22 cellular contexts compared by ENCODE assay signal in the genomic region with DNA sequence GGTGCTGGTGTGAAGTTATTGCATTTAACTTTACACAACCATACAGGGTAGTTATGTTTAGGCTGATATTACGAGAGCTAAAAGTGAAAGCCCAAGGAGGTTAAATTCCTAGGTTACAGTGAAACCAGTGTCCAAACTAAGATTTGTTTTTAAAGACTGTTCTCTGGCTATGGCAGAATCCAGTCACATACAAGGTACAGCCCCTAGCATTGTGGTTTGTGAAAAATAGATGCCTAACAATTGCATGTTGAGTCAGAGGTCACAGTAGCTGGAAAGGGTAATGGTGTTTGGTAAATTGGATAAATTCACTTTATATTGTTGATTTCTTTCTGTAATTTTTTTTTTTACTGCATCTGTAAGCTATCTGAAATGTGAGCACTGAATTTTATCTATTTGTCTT.
DNase-seq lines count a peak whose midpoint lies in the region; ATAC-seq and TF ChIP-seq lines count a peak whose summit lies in the region.
"Had no signal": no experiment of that assay in that cellular context is flagged by ENCODE, and none has a peak within 500 bp of the region (broad histone marks: within the 10 kb centered on the region; RNA-seq: fewer than 3 reads in every experiment).

No MANE protein-coding gene starts in this region.

- no peaks in the 10 kb centered on the region for H3K36me3 Mint-ChIP-seq in activated CD8-positive, alpha-beta T cell treated with anti-CD3 and anti-CD28 coated beads for 36 hours (ENCODE audit: low read depth)
- H3K36me3 Mint-ChIP-seq in activated CD8-positive, alpha-beta T cell treated with anti-CD3 and anti-CD28 coated beads, Interleukin-2, amount 10 ng/mL, durations not matched to agents 7 days and 5 days (ENCODE audit: low read depth), result no peaks in the 10 kb centered on the region
- H3K36me3 Mint-ChIP-seq in mesothelial cell of epicardium, result peaks cover 2% of the 10 kb centered on the region
- H3K36me3 Mint-ChIP-seq: activated naive CD4-positive, alpha-beta T cell treated with anti-CD3 and anti-CD28 coated beads, Interleukin-2, amount 50 U/mL, for 24 hours; immature natural killer cell; neural progenitor cell had no signal

- H3K27me3 Mint-ChIP-seq in activated CD8-positive, alpha-beta T cell treated with anti-CD3 and anti-CD28 coated beads for 36 hours, result no peaks in the 10 kb centered on the region
- no peaks in the 10 kb centered on the region for H3K27me3 Mint-ChIP-seq in activated CD8-positive, alpha-beta T cell treated with anti-CD3 and anti-CD28 coated beads, Interleukin-2, amount 10 ng/mL, durations not matched to agents 7 days and 5 days (ENCODE audit: low read depth)
- no peaks in the 10 kb centered on the region for H3K27me3 Mint-ChIP-seq in stimulated activated naive CD8-positive, alpha-beta T cell treated with anti-CD3 and anti-CD28 coated beads, Interleukin-15, amount 100 ng/mL, for 72 hours
- H3K27me3 Mint-ChIP-seq in mesothelial cell of epicardium (ENCODE audit: low read depth), result no peaks in the 10 kb centered on the region
- H3K27me3 Mint-ChIP-seq: activated naive CD4-positive, alpha-beta T cell treated with anti-CD3 and anti-CD28 coated beads, Interleukin-2, amount 50 U/mL, for 24 hours; central memory CD8-positive, alpha-beta T cell; progenitor cell of endocrine pancreas had no signal

- peaks cover 18% of the 10 kb centered on the region for H3K4me1 Mint-ChIP-seq in activated CD8-positive, alpha-beta T cell treated with anti-CD3 and anti-CD28 coated beads for 36 hours (ENCODE audit: low read depth)
- H3K4me1 Mint-ChIP-seq in activated CD8-positive, alpha-beta T cell treated with anti-CD3 and anti-CD28 coated beads, Interleukin-2, amount 10 ng/mL, durations not matched to agents 7 days and 5 days (ENCODE audit: low read depth), result peaks cover 7% of the 10 kb centered on the region
- H3K4me1 Mint-ChIP-seq in stimulated activated naive CD8-positive, alpha-beta T cell treated with anti-CD3 and anti-CD28 coated beads, Interleukin-15, amount 100 ng/mL, for 72 hours, result peaks cover 23% of the 10 kb centered on the region
- H3K4me1 Mint-ChIP-seq in mesothelial cell of epicardium, result peaks cover 26% of the 10 kb centered on the region
- H3K4me1 Mint-ChIP-seq: central memory CD8-positive, alpha-beta T cell; immature natural killer cell had no signal

- CTCF ChIA-PET in activated CD8-positive, alpha-beta T cell treated with anti-CD3 and anti-CD28 coated beads for 36 hours (lab: Charles Lee), result no interaction called here
- CTCF ChIA-PET in activated CD8-positive, alpha-beta T cell treated with anti-CD3 and anti-CD28 coated beads, Interleukin-2, amount 10 ng/mL, durations not matched to agents 7 days and 5 days (lab: Charles Lee), result no interaction called here

- ATAC-seq in activated CD8-positive, alpha-beta T cell treated with anti-CD3 and anti-CD28 coated beads for 36 hours, result peak; percentile 83
- no peak for ATAC-seq in activated CD8-positive, alpha-beta T cell treated with anti-CD3 and anti-CD28 coated beads, Interleukin-2, amount 10 ng/mL, durations not matched to agents 7 days and 5 days
- ATAC-seq in stimulated activated naive CD8-positive, alpha-beta T cell treated with anti-CD3 and anti-CD28 coated beads, Interleukin-15, amount 100 ng/mL, for 72 hours, result peak; percentile 94
- no peak for ATAC-seq in omental fat pad (ENCODE audit: low FRiP score)
- ATAC-seq: HCT116, HepG2 had no signal

- no peaks in the 10 kb centered on the region for H3K9me3 Mint-ChIP-seq in activated CD8-positive, alpha-beta T cell treated with anti-CD3 and anti-CD28 coated beads for 36 hours
- H3K9me3 Mint-ChIP-seq in activated CD8-positive, alpha-beta T cell treated with anti-CD3 and anti-CD28 coated beads, Interleukin-2, amount 10 ng/mL, durations not matched to agents 7 days and 5 days (ENCODE audit: insufficient read depth), result peaks cover 13% of the 10 kb centered on the region
- no peaks in the 10 kb centered on the region for H3K9me3 Mint-ChIP-seq in stimulated activated naive CD8-positive, alpha-beta T cell treated with anti-CD3 and anti-CD28 coated beads, Interleukin-15, amount 100 ng/mL, for 72 hours
- peaks cover 8% of the 10 kb centered on the region for H3K9me3 Mint-ChIP-seq in mesothelial cell of epicardium
- H3K9me3 Mint-ChIP-seq: activated naive CD4-positive, alpha-beta T cell treated with anti-CD3 and anti-CD28 coated beads, Interleukin-2, amount 50 U/mL, for 24 hours; central memory CD8-positive, alpha-beta T cell; immature natural killer cell had no signal

- intact Hi-C loops in activated CD8-positive, alpha-beta T cell treated with anti-CD3 and anti-CD28 coated beads for 36 hours (cut with micrococcal nuclease), result no loop called here

- no peak overlapping the region for H3K27ac Mint-ChIP-seq in activated CD8-positive, alpha-beta T cell treated with anti-CD3 and anti-CD28 coated beads for 36 hours
- no peak overlapping the region for H3K27ac Mint-ChIP-seq in activated CD8-positive, alpha-beta T cell treated with anti-CD3 and anti-CD28 coated beads, Interleukin-2, amount 10 ng/mL, durations not matched to agents 7 days and 5 days
- peak overlapping the region in 1 of 2 donors; percentile 64 for H3K27ac Mint-ChIP-seq in stimulated activated naive CD8-positive, alpha-beta T cell treated with anti-CD3 and anti-CD28 coated beads, Interleukin-15, amount 100 ng/mL, for 72 hours
- no peak overlapping the region for H3K27ac Mint-ChIP-seq in mesothelial cell of epicardium
- H3K27ac Mint-ChIP-seq: activated naive CD4-positive, alpha-beta T cell treated with anti-CD3 and anti-CD28 coated beads, Interleukin-2, amount 50 U/mL, for 24 hours; immature natural killer cell; neural progenitor cell; progenitor cell of endocrine pancreas had no signal

- TF ChIP-seq CTCF in activated CD8-positive, alpha-beta T cell treated with anti-CD3 and anti-CD28 coated beads for 36 hours (IDR thresholded peaks at IDR 0.05), result no peak
- TF ChIP-seq CTCF in mesothelial cell of epicardium (IDR thresholded peaks at IDR 0.05; ENCODE audit: unreplicated experiment) (no peak), omental fat pad (IDR thresholded peaks at IDR 0.05) (no peak)

- no peak for DNase-seq in activated CD8-positive, alpha-beta T cell treated with anti-CD3 and anti-CD28 coated beads for 36 hours
- no peak for DNase-seq in activated CD8-positive, alpha-beta T cell treated with anti-CD3 and anti-CD28 coated beads, Interleukin-2, amount 10 ng/mL, durations not matched to agents 7 days and 5 days
- peak; percentile 80 for DNase-seq in M059J (ENCODE audit: low read depth)
- peak; percentile 69 for DNase-seq in iris pigment epithelial cell (ENCODE audit: low read depth)
- DNase-seq in stimulated activated naive CD8-positive, alpha-beta T cell treated with anti-CD3 and anti-CD28 coated beads, Interleukin-15, amount 100 ng/mL, for 72 hours, result no peak
- DNase-seq in mesothelial cell of epicardium (ENCODE audit: low spot score in 2 of 2, unreplicated experiment in 2 of 2), result no peak
- no peak for DNase-seq in T-helper 9 cell
- DNase-seq in omental fat pad (ENCODE audit: low spot score), result no peak
- DNase-seq: activated CD8-positive, alpha-beta memory T cell treated with anti-CD3 and anti-CD28 coated beads for 24 hours; BE2C; dorsolateral prefrontal cortex; immature natural killer cell; NCI-H1105 treated with DMSO at 0.1 percent for 48 hours; stimulated activated CD4-positive, alpha-beta T cell treated with anti-CD3 and anti-CD28 coated beads, Interleukin-2, amount 100 ng/mL, for 24 hours; stimulated activated naive CD4-positive, alpha-beta T cell treated with Interleukin-2 at 50 U/mL for 16 hours; trophoblast cell had no signal

- H3K4me3 Mint-ChIP-seq in activated CD8-positive, alpha-beta T cell treated with anti-CD3 and anti-CD28 coated beads for 36 hours, result no peak overlapping the region
- H3K4me3 Mint-ChIP-seq in activated CD8-positive, alpha-beta T cell treated with anti-CD3 and anti-CD28 coated beads, Interleukin-2, amount 10 ng/mL, durations not matched to agents 7 days and 5 days, result no peak overlapping the region
- peak overlapping the region in 1 of 2 donors; percentile 30 for H3K4me3 Mint-ChIP-seq in stimulated activated naive CD8-positive, alpha-beta T cell treated with anti-CD3 and anti-CD28 coated beads, Interleukin-15, amount 100 ng/mL, for 72 hours
- H3K4me3 Mint-ChIP-seq in mesothelial cell of epicardium, result no peak overlapping the region
- H3K4me3 Mint-ChIP-seq: activated naive CD4-positive, alpha-beta T cell treated with anti-CD3 and anti-CD28 coated beads, Interleukin-2, amount 50 U/mL, for 24 hours; central memory CD8-positive, alpha-beta T cell; immature natural killer cell; neural progenitor cell had no signal

- POLR2A ChIA-PET in activated CD8-positive, alpha-beta T cell treated with anti-CD3 and anti-CD28 coated beads for 36 hours (lab: Charles Lee), result no interaction called here
- POLR2A ChIA-PET in activated CD8-positive, alpha-beta T cell treated with anti-CD3 and anti-CD28 coated beads, Interleukin-2, amount 10 ng/mL, durations not matched to agents 7 days and 5 days (lab: Charles Lee), result no interaction called here

Comparison
In these comparisons a context has a peak if more than half of its experiments do, and no peak if none do; other contexts are left out.
1. ATAC-seq: peak in activated CD8-positive, alpha-beta T cell treated with anti-CD3 and anti-CD28 coated beads for 36 hours (single experiment) and stimulated activated naive CD8-positive, alpha-beta T cell treated with anti-CD3 and anti-CD28 coated beads, Interleukin-15, amount 100 ng/mL, for 72 hours (single experiment); none in activated CD8-positive, alpha-beta T cell treated with anti-CD3 and anti-CD28 coated beads, Interleukin-2, amount 10 ng/mL, durations not matched to agents 7 days and 5 days (single experiment) and omental fat pad (single experiment).
2. DNase-seq: peak in M059J (single experiment) and iris pigment epithelial cell (single experiment); none in activated CD8-positive, alpha-beta T cell treated with anti-CD3 and anti-CD28 coated beads for 36 hours (single experiment), activated CD8-positive, alpha-beta T cell treated with anti-CD3 and anti-CD28 coated beads, Interleukin-2, amount 10 ng/mL, durations not matched to agents 7 days and 5 days (single experiment), stimulated activated naive CD8-positive, alpha-beta T cell treated with anti-CD3 and anti-CD28 coated beads, Interleukin-15, amount 100 ng/mL, for 72 hours (0 of 2), mesothelial cell of epicardium (0 of 2), T-helper 9 cell (single experiment) and omental fat pad (single experiment).